Comparison of ENCODE assay signal across 1 cellular context in the genomic region with DNA sequence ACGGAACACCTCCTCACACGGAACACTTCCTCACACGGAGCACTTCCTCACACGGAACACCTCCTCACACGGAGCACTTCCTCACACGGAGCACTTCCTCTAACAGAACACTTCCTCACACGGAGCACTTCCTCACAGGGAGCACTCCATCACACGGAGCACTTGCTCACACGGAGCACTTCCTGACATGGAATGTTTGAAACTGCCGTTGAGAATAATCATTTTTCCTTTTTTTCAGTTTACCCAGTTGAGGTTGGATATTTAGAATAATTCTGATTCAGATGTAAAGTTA.
TF ChIP-seq lines count a peak whose summit lies in the region.

No MANE protein-coding gene starts in this region.

TF ChIP-seq in K562, 482 proteins besides CTCF, POLR2A, EP300 and RAD21 (continued from another document):
- TF ChIP-seq, protein P1, sequence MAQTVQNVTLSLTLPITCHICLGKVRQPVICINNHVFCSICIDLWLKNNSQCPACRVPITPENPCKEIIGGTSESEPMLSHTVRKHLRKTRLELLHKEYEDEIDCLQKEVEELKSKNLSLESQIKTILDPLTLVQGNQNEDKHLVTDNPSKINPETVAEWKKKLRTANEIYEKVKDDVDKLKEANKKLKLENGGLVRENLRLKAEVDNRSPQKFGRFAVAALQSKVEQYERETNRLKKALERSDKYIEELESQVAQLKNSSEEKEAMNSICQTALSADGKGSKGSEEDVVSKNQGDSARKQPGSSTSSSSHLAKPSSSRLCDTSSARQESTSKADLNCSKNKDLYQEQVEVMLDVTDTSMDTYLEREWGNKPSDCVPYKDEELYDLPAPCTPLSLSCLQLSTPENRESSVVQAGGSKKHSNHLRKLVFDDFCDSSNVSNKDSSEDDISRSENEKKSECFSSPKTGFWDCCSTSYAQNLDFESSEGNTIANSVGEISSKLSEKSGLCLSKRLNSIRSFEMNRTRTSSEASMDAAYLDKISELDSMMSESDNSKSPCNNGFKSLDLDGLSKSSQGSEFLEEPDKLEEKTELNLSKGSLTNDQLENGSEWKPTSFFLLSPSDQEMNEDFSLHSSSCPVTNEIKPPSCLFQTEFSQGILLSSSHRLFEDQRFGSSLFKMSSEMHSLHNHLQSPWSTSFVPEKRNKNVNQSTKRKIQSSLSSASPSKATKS (CRISPR knock-in tag; IDR thresholded peaks at IDR 0.05): no peak
- TF ChIP-seq ZNF133 (CRISPR knock-in tag; IDR thresholded peaks at IDR 0.05) (no peak), ZNF263 (CRISPR knock-in tag; IDR thresholded peaks at IDR 0.05; ENCODE audit: borderline replicate concordance) (peak; percentile 97), JUND (IDR thresholded peaks at IDR 0.05; ENCODE audit: borderline replicate concordance, low read depth, low read length) (no peak), JUND (tag; IDR thresholded peaks at IDR 0.05; ENCODE audit: borderline replicate concordance, low read depth, low read length) (no peak), ATF7 (IDR thresholded peaks at IDR 0.05) (no peak), ZFP36 (IDR thresholded peaks at IDR 0.05; ENCODE audit: low read depth, low read length, partially characterized antibody) (no peak)
